In the genomic region with DNA sequence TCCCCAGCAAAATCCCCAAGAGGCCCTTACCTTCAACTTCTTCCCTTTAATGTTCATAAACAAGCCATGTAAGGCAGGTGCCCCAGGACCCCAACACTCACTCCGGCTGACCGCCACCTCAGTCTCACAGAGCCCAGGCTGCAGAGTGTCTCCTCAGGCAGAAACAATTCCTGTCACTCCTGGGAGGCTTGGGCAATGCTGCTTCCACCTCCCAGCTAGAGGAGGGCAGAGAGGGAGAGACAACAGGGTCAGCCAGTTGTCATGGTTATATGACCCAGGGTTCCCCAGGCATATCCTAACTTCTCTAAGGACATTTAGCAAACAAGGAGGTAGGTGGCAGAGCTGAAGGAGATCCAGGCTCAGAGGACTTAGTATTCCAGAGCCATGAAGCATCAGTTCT, we compare ENCODE assay signal across 14 cellular contexts. TPM values are rescaled to one million over a fixed set of nuclear protein-coding genes. Genes with fewer than 3 reads are reported as not detected.
A peak's percentile ranks its signal among the peaks of the same experiment; 100 is the strongest.
DNase-seq lines count a peak whose midpoint lies in the region; ATAC-seq, FAIRE-seq and TF ChIP-seq lines count a peak whose summit lies in the region.
"Had no signal": no experiment of that assay in that cellular context is flagged by ENCODE, and none has a peak within 500 bp of the region (broad histone marks: within the 10 kb centered on the region; RNA-seq: fewer than 3 reads in every experiment).

A gene with protein sequence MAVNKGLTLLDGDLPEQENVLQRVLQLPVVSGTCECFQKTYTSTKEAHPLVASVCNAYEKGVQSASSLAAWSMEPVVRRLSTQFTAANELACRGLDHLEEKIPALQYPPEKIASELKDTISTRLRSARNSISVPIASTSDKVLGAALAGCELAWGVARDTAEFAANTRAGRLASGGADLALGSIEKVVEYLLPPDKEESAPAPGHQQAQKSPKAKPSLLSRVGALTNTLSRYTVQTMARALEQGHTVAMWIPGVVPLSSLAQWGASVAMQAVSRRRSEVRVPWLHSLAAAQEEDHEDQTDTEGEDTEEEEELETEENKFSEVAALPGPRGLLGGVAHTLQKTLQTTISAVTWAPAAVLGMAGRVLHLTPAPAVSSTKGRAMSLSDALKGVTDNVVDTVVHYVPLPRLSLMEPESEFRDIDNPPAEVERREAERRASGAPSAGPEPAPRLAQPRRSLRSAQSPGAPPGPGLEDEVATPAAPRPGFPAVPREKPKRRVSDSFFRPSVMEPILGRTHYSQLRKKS (minus strand): TSS at position 147 of the 400 bp plus-strand sequence. CDS start 1,878 bp downstream, outside the sequence.

- intact Hi-C loops in adrenal gland (cut with DNase I) = no loop called here
- intact Hi-C loops in kidney (cut with DNase I) = no loop called here
- intact Hi-C loops in pancreas (cut with DNase I) = no loop called here

- H3K4me3 ChIP-seq in adrenal gland (no peak within 1 kb of the TSS), kidney (ENCODE audit: low read length in 2 of 2) (no peak within 1 kb of the TSS), pancreas (no peak within 1 kb of the TSS), tibial nerve (no peak within 1 kb of the TSS)
- H3K4me3 ChIP-seq: BLaER1 treated with 17β-estradiol and CSF1 and Interleukin-3, amounts not matched to agents 10 nM and 100 nM; GM23338 had no signal

- TF ChIP-seq POLR2A in adrenal gland (IDR thresholded peaks at IDR 0.05) (no peak), tibial nerve (IDR thresholded peaks at IDR 0.05) (no peak)

- 88 to 100% (median 93%) methylated on average over 2 of the region's 2 CpGs for WGBS in adrenal gland, 4 donors
- WGBS in pancreas, 2 donors = 98 to 100% methylated on average over 2 of the region's 2 CpGs
- 70 to 96% methylated on average over 2 of the region's 2 CpGs for WGBS in tibial nerve, 2 donors

- no peak for TF ChIP-seq EP300 in tibial nerve (IDR thresholded peaks at IDR 0.05)

- peaks cover 14 to 19% of the 10 kb centered on the region in 2 donors for H3K4me1 ChIP-seq in adrenal gland (replicated peaks in 1 of 2)
- peaks cover 6 to 12% of the 10 kb centered on the region in 2 donors for H3K4me1 ChIP-seq in kidney (ENCODE audit: control insufficient read depth in 1 of 2, insufficient read depth in 1 of 2, low read depth in 1 of 2, low read length in 2 of 2)
- H3K4me1 ChIP-seq in pancreas = peaks cover 27 to 33% (median 30%) of the 10 kb centered on the region in 3 donors
- peaks cover 0 to 16% (median 6%) of the 10 kb centered on the region in 4 donors for H3K4me1 ChIP-seq in tibial nerve
- H3K4me1 ChIP-seq: BLaER1 treated with 17β-estradiol and CSF1 and Interleukin-3, amounts not matched to agents 10 nM and 100 nM had no signal

- no peak within 1 kb of the TSS for H3K9ac ChIP-seq in kidney (ENCODE audit: low read length in 2 of 2)
- H3K9ac ChIP-seq: BLaER1 treated with 17β-estradiol and CSF1 and Interleukin-3, amounts not matched to agents 10 nM and 100 nM had no signal

- FAIRE-seq in kidney (lab: Jason Lieb, UNC) (no peak), pancreas (lab: Jason Lieb, UNC) (no peak)

- peaks cover 0 to 7% of the 10 kb centered on the region in 2 donors for H3K36me3 ChIP-seq in adrenal gland (replicated peaks in 1 of 2)
- H3K36me3 ChIP-seq in kidney (ENCODE audit: control insufficient read depth in 1 of 2, insufficient read depth in 2 of 2, low read length in 2 of 2) = peaks cover 0 to 5% of the 10 kb centered on the region in 2 donors
- H3K36me3 ChIP-seq in pancreas = no peaks in the 10 kb centered on the region
- peaks cover 0 to 20% (median 0%) of the 10 kb centered on the region in 3 donors for H3K36me3 ChIP-seq in tibial nerve
- H3K36me3 ChIP-seq: BLaER1 treated with 17β-estradiol and CSF1 and Interleukin-3, amounts not matched to agents 10 nM and 100 nM had no signal

- ATAC-seq in pancreas = no peak
- ATAC-seq: GM23338 had no signal

- no peaks in the 10 kb centered on the region for H3K9me3 ChIP-seq in adrenal gland (replicated peaks in 1 of 3)
- no peaks in the 10 kb centered on the region for H3K9me3 ChIP-seq in kidney (ENCODE audit: control insufficient read depth in 1 of 2, low read length in 2 of 2)
- no peaks in the 10 kb centered on the region for H3K9me3 ChIP-seq in pancreas
- no peaks in the 10 kb centered on the region for H3K9me3 ChIP-seq in tibial nerve
- H3K9me3 ChIP-seq: BLaER1 treated with 17β-estradiol and CSF1 and Interleukin-3, amounts not matched to agents 10 nM and 100 nM had no signal

- TF ChIP-seq CTCF in adrenal gland (IDR thresholded peaks at IDR 0.05) = no peak
- TF ChIP-seq CTCF in kidney (IDR thresholded peaks at IDR 0.05; ENCODE audit: borderline replicate concordance, extremely low read depth, insufficient read depth) = no peak
- no peak for TF ChIP-seq CTCF in pancreas (IDR thresholded peaks at IDR 0.05)
- no peak for TF ChIP-seq CTCF in tibial nerve (IDR thresholded peaks at IDR 0.05)

- peak within 1 kb of the TSS; percentile 4 to 86 (median 61) for H3K27ac ChIP-seq in adrenal gland
- H3K27ac ChIP-seq in kidney (ENCODE audit: low read depth in 2 of 2, low read length in 2 of 2) = peak within 1 kb of the TSS; percentile 52 to 76
- H3K27ac ChIP-seq in pancreas = peak within 1 kb of the TSS; percentile 44 to 91 (median 77)
- H3K27ac ChIP-seq in tibial nerve = peak within 1 kb of the TSS in 3 of 4 donors; percentile 41 to 84 (median 78)
- H3K27ac ChIP-seq: BLaER1 treated with 17β-estradiol and CSF1 and Interleukin-3, amounts not matched to agents 10 nM and 100 nM had no signal

- no peak for DNase-seq in adrenal gland
- no peak for DNase-seq in kidney
- no peak for DNase-seq in pancreas
- no peak for DNase-seq in tibial nerve (ENCODE audit: low spot score in 2 of 2)
- DNase-seq in activated effector memory CD4-positive, alpha-beta T cell treated with anti-CD3 and anti-CD28 coated beads, Interleukin-2, amount 50 U/mL, for 16 hours = no peak
- no peak for DNase-seq in hepatic stellate cell (ENCODE audit: low spot score)
- no peak for DNase-seq in NCI-H446 treated with DMSO at 0.1 percent for 48 hours (lab: John Stamatoyannopoulos, UW)
- DNase-seq: activated CD8-positive, alpha-beta memory T cell treated with anti-CD3 and anti-CD28 coated beads for 24 hours; dorsolateral prefrontal cortex; MM.1S; NCI-H187 treated with DMSO at 0.1 percent for 48 hours; NCI-H524 had no signal

- H3K27me3 ChIP-seq in adrenal gland = no peaks in the 10 kb centered on the region
- no peaks in the 10 kb centered on the region for H3K27me3 ChIP-seq in pancreas
- no peaks in the 10 kb centered on the region for H3K27me3 ChIP-seq in tibial nerve
- H3K27me3 ChIP-seq: BLaER1 treated with 17β-estradiol and CSF1 and Interleukin-3, amounts not matched to agents 10 nM and 100 nM; dorsolateral prefrontal cortex had no signal

RNA-seq across cellular contexts. Expression of the gene that starts here (rescaled TPM):
- total RNA-seq in adrenal gland (10 to 100 TPM in 3 of 8 donors, 1 to 10 TPM in 5; 2.0 to 21.3 (median 7.6) TPM), kidney (2.1 TPM), pancreas (10 to 100 TPM in 1 of 6 donors, 1 to 10 TPM in 2, under 1 TPM in 3; 0.47 to 21.2 (median 1.6) TPM), tibial nerve (100 to 1,000 TPM; 144 to 392 (median 300) TPM)
- polyA plus RNA-seq in adrenal gland (100 to 1,000 TPM in 1 of 3 donors, 1 to 10 TPM in 2; 2.4 to 199 (median 7.4) TPM), kidney (ENCODE audit: insufficient read depth, low read depth, low replicate concordance) (0.86 TPM), pancreas (10 to 100 TPM in 1 of 2 donors, 1 to 10 TPM in 1; 4.1 to 19.0 TPM)

Comparison
In these comparisons a context has a peak if more than half of its experiments do, and no peak if none do; other contexts are left out.
1. RNA of the gene that starts here (total RNA-seq): 144 to 392 TPM in tibial nerve; 2.0 to 21.3 TPM in adrenal gland, 0.47 to 21.2 TPM in pancreas and 2.1 TPM in kidney (single experiment); every median in the first group is over 4 times any median in the second.
2. Peak in every context shown above with its lines, with median percentiles within 50 percentile points of each other: H3K27ac ChIP-seq.